Comparison of ENCODE assay signal across 29 cellular contexts in the genomic region with DNA sequence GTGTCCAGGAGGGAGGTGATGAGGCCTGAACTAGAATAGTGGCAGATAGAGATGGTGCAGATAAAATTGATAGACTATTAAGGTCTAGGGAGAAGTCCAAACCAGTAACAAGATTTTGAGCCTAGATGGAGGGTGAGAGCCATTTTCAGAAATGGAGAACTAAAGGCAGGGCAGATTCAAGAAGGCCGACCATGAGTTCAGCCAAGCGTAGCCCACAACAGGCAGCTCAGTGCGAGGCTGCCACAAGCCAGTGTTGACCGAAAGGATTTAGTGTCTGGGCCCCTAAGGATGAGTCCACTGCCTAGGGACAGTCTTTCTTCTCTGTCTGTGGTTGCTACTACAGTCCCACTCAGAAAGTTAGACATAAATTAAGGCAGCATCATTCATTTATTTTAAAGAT. TPM values are rescaled to one million over a fixed set of nuclear protein-coding genes. Genes with fewer than 3 reads are reported as not detected.
DNase-seq lines count a peak whose midpoint lies in the region; ATAC-seq, FAIRE-seq and TF ChIP-seq lines count a peak whose summit lies in the region.
"Had no signal": no experiment of that assay in that cellular context is flagged by ENCODE, and none has a peak within 500 bp of the region (broad histone marks: within the 10 kb centered on the region; RNA-seq: fewer than 3 reads in every experiment).

No MANE protein-coding gene starts in this region.

- H3K4me3 ChIP-seq in BLaER1, result no peak overlapping the region
- H3K4me3 ChIP-seq in Karpas-422 (ENCODE audit: low read length), result peak overlapping the region; percentile 1; the same call in 1 of the 2 replicates
- H3K4me3 ChIP-seq in upper lobe of right lung, result no peak overlapping the region
- no peak overlapping the region for H3K4me3 ChIP-seq in esophagus squamous epithelium
- H3K4me3 ChIP-seq: cardiac muscle cell, coronary artery, esophagus muscularis mucosa, hepatocyte, transverse colon had no signal

- H3K9me2 ChIP-seq in Karpas-422 (replicated peaks; ENCODE audit: insufficient read depth, low read length), result no peaks in the 10 kb centered on the region

- peak overlapping the region; percentile 4 for H3K27ac Mint-ChIP-seq in central memory CD8-positive, alpha-beta T cell (ENCODE audit: low read depth)
- H3K27ac Mint-ChIP-seq: T-helper 2 cell treated with Interferon-gamma antibody and Interleukin-4, amounts not matched to agents 5 μg/mL and 100 μg/mL, for 36 hours had no signal

- TF ChIP-seq CTCF in upper lobe of right lung (IDR thresholded peaks at IDR 0.05) (no peak), esophagus squamous epithelium (IDR thresholded peaks at IDR 0.05) (no peak)

- H2AFZ ChIP-seq in Karpas-422 (ENCODE audit: low read length), result no peak overlapping the region
- H2AFZ ChIP-seq: hepatocyte had no signal

- FAIRE-seq in frontal cortex (lab: Jason Lieb, UNC), result no peak
- FAIRE-seq: G401.6, GM18507, H54 had no signal

- H3K36me3 ChIP-seq in BLaER1 (peaks cover 70% of the 10 kb centered on the region), Karpas-422 (ENCODE audit: insufficient read depth, low read length) (peaks cover 34% of the 10 kb centered on the region), upper lobe of right lung (peaks cover 48% of the 10 kb centered on the region), esophagus squamous epithelium (peaks cover 0 to 78% (median 4%) of the 10 kb centered on the region in 3 donors)

- H3K9me3 ChIP-seq in BLaER1 (peaks cover 13% of the 10 kb centered on the region; the same call in 1 of the 2 replicates), Karpas-422 (ENCODE audit: low read length) (no peaks in the 10 kb centered on the region), upper lobe of right lung (no peaks in the 10 kb centered on the region), esophagus squamous epithelium (no peaks in the 10 kb centered on the region)
- H3K9me3 ChIP-seq: esophagus muscularis mucosa, transverse colon had no signal

- no peak overlapping the region for H3K9ac ChIP-seq in BLaER1
- peak overlapping the region; percentile 0; the same call in 1 of the 2 replicates for H3K9ac ChIP-seq in Karpas-422 (ENCODE audit: low read length)

- intact Hi-C loops in upper lobe of right lung (cut with DNase I) (no loop called here), esophagus squamous epithelium (cut with DNase I) (no loop called here)

- ATAC-seq in GM18909 (IDR thresholded peaks at IDR 0.05; ENCODE audit: poor library complexity, unreplicated experiment) (peak; percentile 47), upper lobe of right lung (no peak)
- no peak for ATAC-seq in central memory CD8-positive, alpha-beta T cell (replicated peaks; ENCODE audit: extremely low read depth, poor library complexity, severe bottlenecking)
- ATAC-seq: Panc1 had no signal

- no peaks in the 10 kb centered on the region for H3K27me3 Mint-ChIP-seq in central memory CD8-positive, alpha-beta T cell

- peaks cover 28% of the 10 kb centered on the region for H3K79me2 ChIP-seq in Karpas-422 (ENCODE audit: low read length)

- H3K36me3 Mint-ChIP-seq in central memory CD8-positive, alpha-beta T cell (ENCODE audit: insufficient read depth), result peaks cover 14% of the 10 kb centered on the region

- DNase-seq in Karpas-422 (peak; percentile 71), frontal cortex (ENCODE audit: low spot score in 2 of 2) (no peak), NCI-H345 treated with DMSO at 0.1 percent for 48 hours (lab: John Stamatoyannopoulos, UW; ENCODE audit: unreplicated experiment) (no peak), upper lobe of right lung (no peak), esophagus squamous epithelium (lab: John Stamatoyannopoulos, UW) (no peak)
- no peak for DNase-seq in central memory CD8-positive, alpha-beta T cell (ENCODE audit: low spot score in 2 of 2)
- DNase-seq: activated CD4-positive, alpha-beta T cell treated with anti-CD3 and anti-CD28 coated beads, Interleukin-2, amount 50 U/mL, for 1 hour; activated naive CD4-positive, alpha-beta T cell treated with anti-CD3 and anti-CD28 coated beads, Interleukin-2, amount 50 U/mL, for 16 hours; anterior cingulate cortex; DMS53; foreskin melanocyte; mammary epithelial cell; NCI-H1694; nephron progenitor cell; NK-92 treated with Interleukin-12 subunit alpha and Interleukin-12 subunit beta, amount 100 ng/mL, for 24 hours; SHP77; transverse colon had no signal

- no peak overlapping the region for H3K4me3 Mint-ChIP-seq in central memory CD8-positive, alpha-beta T cell
- H3K4me3 Mint-ChIP-seq: nephron progenitor cell; T-helper 2 cell treated with Interferon-gamma antibody and Interleukin-4, amounts not matched to agents 5 μg/mL and 100 μg/mL, for 36 hours had no signal

- WGBS in esophagus squamous epithelium, 2 donors, result 84 to 96% methylated on average over 4 of the region's 4 CpGs

- peaks cover 4% of the 10 kb centered on the region for H3K4me1 Mint-ChIP-seq in central memory CD8-positive, alpha-beta T cell

- TF ChIP-seq POLR2A in esophagus squamous epithelium (IDR thresholded peaks at IDR 0.05), result no peak

- no peaks in the 10 kb centered on the region for H3K9me3 Mint-ChIP-seq in central memory CD8-positive, alpha-beta T cell
- H3K9me3 Mint-ChIP-seq: nephron progenitor cell; T-helper 2 cell treated with Interferon-gamma antibody and Interleukin-4, amounts not matched to agents 5 μg/mL and 100 μg/mL, for 36 hours had no signal

- H3K4me2 ChIP-seq in BLaER1 (peak overlapping the region; percentile 70), Karpas-422 (ENCODE audit: low read depth, low read length, poor library complexity, severe bottlenecking) (peak overlapping the region; percentile 31)
- H3K4me2 ChIP-seq: hepatocyte had no signal

- H3K27ac ChIP-seq in BLaER1 (peak overlapping the region; percentile 65), Karpas-422 (ENCODE audit: low read length) (peak overlapping the region; percentile 37), upper lobe of right lung (no peak overlapping the region), esophagus squamous epithelium (no peak overlapping the region)
- H3K27ac ChIP-seq: cardiac muscle cell, coronary artery, esophagus muscularis mucosa, hepatocyte, transverse colon, VCaP had no signal

- peaks cover 63% of the 10 kb centered on the region for H3K4me1 ChIP-seq in BLaER1
- peaks cover 28% of the 10 kb centered on the region for H3K4me1 ChIP-seq in Karpas-422 (ENCODE audit: low read length)
- H3K4me1 ChIP-seq in upper lobe of right lung, result no peaks in the 10 kb centered on the region
- peaks cover 6 to 19% (median 12%) of the 10 kb centered on the region in 3 donors for H3K4me1 ChIP-seq in esophagus squamous epithelium

- H4K20me1 ChIP-seq in BLaER1, result no peaks in the 10 kb centered on the region
- no peaks in the 10 kb centered on the region for H4K20me1 ChIP-seq in Karpas-422 (ENCODE audit: insufficient read depth, low read depth, low read length)

- H3K27me3 ChIP-seq in BLaER1 (no peaks in the 10 kb centered on the region), Karpas-422 (ENCODE audit: low read length) (no peaks in the 10 kb centered on the region), upper lobe of right lung (no peaks in the 10 kb centered on the region), esophagus squamous epithelium (no peaks in the 10 kb centered on the region)
- H3K27me3 ChIP-seq: cardiac muscle cell, esophagus muscularis mucosa, hepatocyte, transverse colon had no signal

RNA-seq across cellular contexts. Expression of a gene that starts 51.7 kb away (rescaled TPM):
- total RNA-seq in Karpas-422 (2014; rRNA removed; shearing (Covaris generic); ENCODE audit: low replicate concordance), result 145 and 211 TPM in 2 replicates
- total RNA-seq in frontal cortex, result 22.0 TPM
- 26.7 TPM for total RNA-seq in upper lobe of right lung
- 10 to 100 TPM; 17.6 to 39.7 (median 27.7) TPM for total RNA-seq in esophagus squamous epithelium

Comparison
In these comparisons a context has a peak if more than half of its experiments do, and no peak if none do; other contexts are left out.
1. H3K27ac ChIP-seq: peak in BLaER1 (single experiment) and Karpas-422 (single experiment); none in upper lobe of right lung (single experiment) and esophagus squamous epithelium (0 of 4).